Comparison of ENCODE assay signal across 4 cellular contexts in genomic region chrX:154302998-154303397, GRCh38. TPM values are rescaled to one million over a fixed set of nuclear protein-coding genes. Genes with fewer than 3 reads are reported as not detected.
"Had no signal": no experiment of that assay in that cellular context is flagged by ENCODE, and none has a peak within 500 bp of the region (broad histone marks: within the 10 kb centered on the region; RNA-seq: fewer than 3 reads in every experiment).

No MANE protein-coding gene starts in this region.

RNA-seq across cellular contexts. Expression of gene TKTL1, which starts 7.4 kb away (rescaled TPM):
- total RNA-seq: LHCN-M2, MCF 10A, NCI-H460 had no signal

RNA-seq across cellular contexts. Expression of gene TEX28, which starts 8.1 kb away (rescaled TPM):
- total RNA-seq: LHCN-M2, M059J, MCF 10A, NCI-H460 had no signal

RNA-seq across cellular contexts. Expression of gene OPN1MW3, which starts 45.6 kb away (rescaled TPM):
- total RNA-seq: LHCN-M2, M059J, MCF 10A, NCI-H460 had no signal
